ENCODE assay signal across 12 cellular contexts in the genomic region with DNA sequence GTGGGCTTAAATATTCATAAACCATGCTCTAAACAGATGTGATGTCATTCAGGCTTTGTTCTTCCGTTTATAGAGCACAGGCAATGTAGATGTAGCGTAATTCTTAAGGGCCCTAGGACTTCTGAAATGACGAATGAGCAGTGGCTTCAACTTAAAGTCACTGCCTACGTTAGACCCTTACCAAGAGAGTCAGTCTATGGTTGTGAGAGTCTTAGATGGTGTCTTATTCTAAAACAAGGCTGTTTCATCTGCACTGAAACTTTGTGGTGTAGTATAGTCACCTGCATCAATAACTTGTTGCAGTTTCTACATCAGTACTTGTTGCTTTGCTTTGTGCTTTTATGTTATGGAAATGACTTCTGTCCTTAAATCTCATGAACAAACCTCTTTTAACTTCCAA. TPM values are rescaled to one million over a fixed set of nuclear protein-coding genes. Genes with fewer than 3 reads are reported as not detected.
A peak's percentile ranks its signal among the peaks of the same experiment; 100 is the strongest.
DNase-seq lines count a peak whose midpoint lies in the region; ATAC-seq, FAIRE-seq and TF ChIP-seq lines count a peak whose summit lies in the region.
"Had no signal": no experiment of that assay in that cellular context is flagged by ENCODE, and none has a peak within 500 bp of the region (broad histone marks: within the 10 kb centered on the region; RNA-seq: fewer than 3 reads in every experiment).

No MANE protein-coding gene starts in this region.

- in situ Hi-C loops in mammary epithelial cell (cut with MboI; ENCODE audit: low sequenced_read_pairs in 2 of 2), result no loop called here

- WGBS in small intestine, 3 donors, result 87 to 95% (median 91%) methylated on average over 4 of the region's 4 CpGs
- 100% methylated on average over 4 of the region's 4 CpGs for WGBS in mammary epithelial cell (ENCODE audit: low coverage, missing lambda C conversion rate)

- no peak overlapping the region for H3K4me2 ChIP-seq in mammary epithelial cell (ENCODE audit: insufficient read depth, low read depth, low read length)

- no peak overlapping the region for H3K27ac ChIP-seq in small intestine (ENCODE audit: low read depth in 1 of 2, low read length in 1 of 2)
- no peak overlapping the region for H3K27ac ChIP-seq in Peyer's patch
- H3K27ac ChIP-seq in mammary epithelial cell (ENCODE audit: insufficient read depth, low read depth, low read length), result no peak overlapping the region
- H3K27ac ChIP-seq: epithelial cell of prostate, sigmoid colon had no signal

- no peaks in the 10 kb centered on the region for H3K9me3 ChIP-seq in small intestine (ENCODE audit: control insufficient read depth, low read depth)
- no peaks in the 10 kb centered on the region for H3K9me3 ChIP-seq in Peyer's patch
- H3K9me3 ChIP-seq in mammary epithelial cell (replicated peaks; ENCODE audit: insufficient read depth, low read length), result no peaks in the 10 kb centered on the region
- H3K9me3 ChIP-seq: sigmoid colon had no signal

- peak; percentile 87 for FAIRE-seq in GM18507 (lab: Jason Lieb, UNC)
- no peak for FAIRE-seq in small intestine (lab: Jason Lieb, UNC)

- DNase-seq in GM18507 (ENCODE audit: extremely low spot score, insufficient read length, low read depth), result no peak
- no peak for DNase-seq in small intestine
- no peak for DNase-seq in Peyer's patch
- DNase-seq in mammary epithelial cell, result no peak
- no peak for DNase-seq in SKM-1 (lab: John Stamatoyannopoulos, UW; ENCODE audit: unreplicated experiment)
- DNase-seq: activated CD4-positive, alpha-beta memory T cell treated with anti-CD3 and anti-CD28 coated beads, Interleukin-2, amount 10 ng/mL, durations not matched to agents 7 days and 5 days; NCI-H1417 treated with DMSO at 0.1 percent for 48 hours; sigmoid colon had no signal

- TF ChIP-seq POLR2A in Peyer's patch (IDR thresholded peaks at IDR 0.05), result no peak

- no peaks in the 10 kb centered on the region for H3K36me3 ChIP-seq in small intestine (ENCODE audit: control insufficient read depth in 2 of 2, insufficient read depth in 2 of 2, low read length in 2 of 2)
- peaks cover 0 to 33% (median 2%) of the 10 kb centered on the region in 3 donors for H3K36me3 ChIP-seq in Peyer's patch
- peaks cover 24% of the 10 kb centered on the region for H3K36me3 ChIP-seq in mammary epithelial cell (ENCODE audit: insufficient read depth, low read length)

- BruUV-seq in mammary epithelial cell (replicated peaks; lab: Mats Ljungman, UMichigan), result no TSS peak

- no peak overlapping the region for H3K9ac ChIP-seq in mammary epithelial cell (ENCODE audit: insufficient read depth, low read length)

- no peak for TF ChIP-seq CTCF in Peyer's patch (IDR thresholded peaks at IDR 0.05)
- TF ChIP-seq CTCF in mammary epithelial cell (conservative IDR thresholded peaks at IDR 0.05 in 1 of 2, IDR thresholded peaks at IDR 0.05 in 1 of 2; ENCODE audit: extremely low read depth in 1 of 2, insufficient read depth in 1 of 2, low read depth in 1 of 2, low read length in 2 of 2), result no peak

- ATAC-seq in GM19395 (IDR thresholded peaks at IDR 0.05; ENCODE audit: unreplicated experiment), result peak; percentile 100
- ATAC-seq in HG02759 (IDR thresholded peaks at IDR 0.05; ENCODE audit: unreplicated experiment), result peak; percentile 97
- peak; percentile 99 for ATAC-seq in HG03439 (IDR thresholded peaks at IDR 0.05; ENCODE audit: unreplicated experiment)

- H4K20me1 ChIP-seq in mammary epithelial cell (ENCODE audit: insufficient read depth, low read length), result no peaks in the 10 kb centered on the region

- H3K27me3 ChIP-seq in small intestine (ENCODE audit: control insufficient read depth in 2 of 2, insufficient read depth in 2 of 2, low read length in 2 of 2) (no peaks in the 10 kb centered on the region), Peyer's patch (no peaks in the 10 kb centered on the region), mammary epithelial cell (ENCODE audit: insufficient read depth, low read length) (no peaks in the 10 kb centered on the region)
- H3K27me3 ChIP-seq: sigmoid colon had no signal

- H2AFZ ChIP-seq in mammary epithelial cell (ENCODE audit: low read depth, low read length), result no peak overlapping the region

- CTCF ChIA-PET in mammary epithelial cell (lab: Charles Lee; ENCODE audit: low non-redundant PET), result no interaction called here

- H3K79me2 ChIP-seq in mammary epithelial cell (ENCODE audit: insufficient read depth, low read length), result no peaks in the 10 kb centered on the region

- intact Hi-C loops in mammary epithelial cell (cut with micrococcal nuclease), result no loop called here

- no peaks in the 10 kb centered on the region for H3K4me1 ChIP-seq in small intestine (ENCODE audit: control insufficient read depth in 2 of 2, insufficient read depth in 1 of 2, low read depth in 1 of 2, low read length in 1 of 2)
- H3K4me1 ChIP-seq in Peyer's patch, result no peaks in the 10 kb centered on the region
- H3K4me1 ChIP-seq in mammary epithelial cell (ENCODE audit: insufficient read depth, low read length), result no peaks in the 10 kb centered on the region
- H3K4me1 ChIP-seq: sigmoid colon had no signal

- dilution Hi-C loops in mammary epithelial cell (cut with HindIII; ENCODE audit: low sequenced_read_pairs), result no loop called here

- H3K4me3 ChIP-seq in small intestine (ENCODE audit: low read depth in 1 of 2, low read length in 2 of 2) (no peak overlapping the region), Peyer's patch (no peak overlapping the region), mammary epithelial cell (replicated peaks in 1 of 3; ENCODE audit: insufficient read depth in 1 of 3, low read depth in 2 of 3, low read length in 3 of 3) (no peak overlapping the region)
- H3K4me3 ChIP-seq: sigmoid colon had no signal

RNA-seq across cellular contexts. Expression of a gene that starts 56.0 kb away (rescaled TPM):
- polyA plus RNA-seq in small intestine (10 to 100 TPM; 17.0 to 23.9 (median 17.8) TPM), mammary epithelial cell (29.7 TPM)
- total RNA-seq in Peyer's patch (10 to 100 TPM; 33.3 to 59.4 (median 39.5) TPM), mammary epithelial cell (10 to 100 TPM; 40.0 to 59.9 TPM)
- 25.0 TPM for polyA minus RNA-seq in mammary epithelial cell
